Comparison of ENCODE assay signal across 22 cellular contexts in genomic region chr2:229591611-229592010, GRCh38.
DNase-seq lines count a peak whose midpoint lies in the region; ATAC-seq, FAIRE-seq and TF ChIP-seq lines count a peak whose summit lies in the region.
"Had no signal": no experiment of that assay in that cellular context is flagged by ENCODE, and none has a peak within 500 bp of the region (broad histone marks: within the 10 kb centered on the region; RNA-seq: fewer than 3 reads in every experiment).

No MANE protein-coding gene starts in this region.

- in situ Hi-C loops in G401 (cut with HindIII; ENCODE audit: low sequenced_read_pairs) = no loop called here
- in situ Hi-C loops in K562 (cut with MboI) = no loop called here

- WGBS in K562 (ENCODE audit: insufficient coverage, low coverage, missing lambda C conversion rate) = 0% methylated on average over 6 of the region's 9 CpGs
- 75% methylated on average over 8 of the region's 9 CpGs for WGBS in esophagus muscularis mucosa

- H3K27me3 ChIP-seq in K562 (ENCODE audit: control insufficient read depth in 2 of 2, insufficient read depth in 2 of 2, low read length in 2 of 2) (no peaks in the 10 kb centered on the region), neural cell (ENCODE audit: insufficient read depth, low read depth, low read length) (no peaks in the 10 kb centered on the region), esophagus muscularis mucosa (peaks cover 0 to 7% (median 0%) of the 10 kb centered on the region in 4 donors)
- H3K27me3 ChIP-seq: ascending aorta had no signal

- H3K36me3 ChIP-seq in K562 (ENCODE audit: control insufficient read depth, insufficient read depth, low read length) (no peaks in the 10 kb centered on the region), neural cell (ENCODE audit: insufficient read depth, low read length) (no peaks in the 10 kb centered on the region), esophagus muscularis mucosa (no peaks in the 10 kb centered on the region)
- H3K36me3 ChIP-seq: ascending aorta had no signal

- no peak overlapping the region for H3K27ac ChIP-seq in K562 (ENCODE audit: extremely low read depth, low read depth, low read length)
- H3K27ac ChIP-seq in neural cell (ENCODE audit: low read length) = peak overlapping the region; percentile 91
- H3K27ac ChIP-seq in esophagus muscularis mucosa (replicated peaks in 1 of 4) = no peak overlapping the region
- H3K27ac ChIP-seq: ascending aorta, KMS-11, psoas muscle had no signal

- H3K9me3 ChIP-seq in K562 (replicated peaks; ENCODE audit: control insufficient read depth, insufficient read depth, low read depth, low read length) = no peaks in the 10 kb centered on the region
- H3K9me3 ChIP-seq in neural cell (ENCODE audit: low read length) = no peaks in the 10 kb centered on the region
- no peaks in the 10 kb centered on the region for H3K9me3 ChIP-seq in esophagus muscularis mucosa
- H3K9me3 ChIP-seq: ascending aorta, psoas muscle had no signal

- H3K4me3 ChIP-seq in K562 = no peak overlapping the region
- H3K4me3 ChIP-seq in neural cell (ENCODE audit: low read length) = peak overlapping the region; percentile 56
- no peak overlapping the region for H3K4me3 ChIP-seq in esophagus muscularis mucosa
- H3K4me3 ChIP-seq: ascending aorta, psoas muscle had no signal

- H3K79me2 ChIP-seq in K562 (ENCODE audit: control insufficient read depth, insufficient read depth, low read length) (no peaks in the 10 kb centered on the region), neural cell (replicated peaks; ENCODE audit: insufficient read depth, low read length) (peaks cover 17% of the 10 kb centered on the region)

- FAIRE-seq in K562 (lab: Jason Lieb, UNC) = no peak
- FAIRE-seq: H54, small intestine had no signal

- intact Hi-C loops in K562 (cut with micrococcal nuclease) = no loop called here
- intact Hi-C loops in esophagus muscularis mucosa (cut with DNase I) = no loop called here

- no peak for TF ChIP-seq POLR2A in K562 (conservative IDR thresholded peaks at IDR 0.05)
- TF ChIP-seq POLR2A in esophagus muscularis mucosa (IDR thresholded peaks at IDR 0.05; ENCODE audit: low read depth) = no peak

- TF ChIP-seq CTCF in K562 (IDR thresholded peaks at IDR 0.05 in 2 of 3, conservative IDR thresholded peaks at IDR 0.05 in 1 of 3; ENCODE audit: insufficient read depth in 2 of 3, low read depth in 1 of 3, low read length in 3 of 3) (no peak), neural cell (IDR thresholded peaks at IDR 0.05; ENCODE audit: poor library complexity, severe bottlenecking) (no peak), esophagus muscularis mucosa (IDR thresholded peaks at IDR 0.05) (no peak)

- H3K9ac ChIP-seq in K562 (ENCODE audit: insufficient read depth in 1 of 2, low read depth in 2 of 2, low read length in 2 of 2) = no peak overlapping the region
- peak overlapping the region; percentile 64 for H3K9ac ChIP-seq in neural cell (ENCODE audit: low read length)
- H3K9ac ChIP-seq: KMS-11 had no signal

- TF ChIP-seq EP300 in K562 (IDR thresholded peaks at IDR 0.05; ENCODE audit: low read length) = no peak
- TF ChIP-seq EP300 in neural cell (conservative IDR thresholded peaks at IDR 0.05; ENCODE audit: poor library complexity, severe bottlenecking) = peak; percentile 93
- no peak for TF ChIP-seq EP300 in esophagus muscularis mucosa (IDR thresholded peaks at IDR 0.05)

- no peak for ATAC-seq in K562
- ATAC-seq in GM21526 (IDR thresholded peaks at IDR 0.05; ENCODE audit: low FRiP score, unreplicated experiment) = no peak
- ATAC-seq: left lobe of liver; natural killer cell treated with Interleukin-12 subunit alpha and Interleukin-12 subunit beta and Interleukin-15 and Interleukin-18, amount 100 ng/mL, for 72 hours; psoas muscle had no signal

- H3K9me1 ChIP-seq in K562 (ENCODE audit: control insufficient read depth, insufficient read depth, low read length) = no peaks in the 10 kb centered on the region

- CTCF ChIA-PET in K562 (lab: Yijun Ruan, JAX; ENCODE audit: low intra/inter-chr PET ratio) = no interaction called here

- no peak overlapping the region for H3K4me2 ChIP-seq in K562 (ENCODE audit: insufficient read depth, low read length)
- peak overlapping the region; percentile 80 for H3K4me2 ChIP-seq in neural cell (ENCODE audit: low read length)
- H3K4me2 ChIP-seq: KMS-11 had no signal

- H3F3A ChIP-seq in neural cell (ENCODE audit: insufficient read depth, low read length, poor library complexity, severe bottlenecking) = peaks cover 5% of the 10 kb centered on the region

- H2AFZ ChIP-seq in K562 (ENCODE audit: low read depth, low read length) (no peak overlapping the region), neural cell (ENCODE audit: low read depth, low read length) (no peak overlapping the region)

- TF ChIP-seq RAD21 in K562 (CRISPR knock-in tag; conservative IDR thresholded peaks at IDR 0.05 in 1 of 2, IDR thresholded peaks at IDR 0.05 in 1 of 2) (no peak), neural cell (conservative IDR thresholded peaks at IDR 0.05) (no peak)

- H3K4me1 ChIP-seq in K562 (replicated peaks in 1 of 2; ENCODE audit: control insufficient read depth in 2 of 2, insufficient read depth in 2 of 2, low read length in 2 of 2) (no peaks in the 10 kb centered on the region), esophagus muscularis mucosa (peaks cover 0 to 8% (median 4%) of the 10 kb centered on the region in 4 donors)
- H3K4me1 ChIP-seq: psoas muscle had no signal

- DNase-seq in G401 (ENCODE audit: low spot score) (peak; percentile 68), NCI-H1436 (lab: John Stamatoyannopoulos, UW) (peak; percentile 82), K562 (ENCODE audit: extremely low read depth in 1 of 4, low spot score in 3 of 4) (no peak), esophagus muscularis mucosa (ENCODE audit: extremely low spot score) (no peak), NCI-H2171 treated with DMSO at 0.1 percent for 48 hours (lab: John Stamatoyannopoulos, UW) (no peak), dermis blood vessel endothelial cell (no peak)
- DNase-seq: activated CD4-positive, alpha-beta T cell treated with anti-CD3 and anti-CD28 coated beads for 1 hour; activated naive CD4-positive, alpha-beta T cell treated with anti-CD3 and anti-CD28 coated beads, Interleukin-2, amount 50 U/mL, for 16 hours; activated T-cell treated with anti-CD3 and anti-CD28 coated beads, Interleukin-2, amount 50 U/mL, for 48 hours; endodermal cell; NCI-H1048; NCI-H446; psoas muscle; small intestine; stimulated activated CD4-positive, alpha-beta T cell treated with anti-CD3 and anti-CD28 coated beads, Interleukin-2, amount 100 ng/mL, for 48 hours had no signal

- POLR2A ChIA-PET in K562 (lab: Yijun Ruan, JAX) = no interaction called here

- no peaks in the 10 kb centered on the region for H3K9me2 ChIP-seq in neural cell (ENCODE audit: insufficient read depth, low read length)

- no peaks in the 10 kb centered on the region for H4K20me1 ChIP-seq in K562 (replicated peaks; ENCODE audit: control insufficient read depth, insufficient read depth, low read length)
- H4K20me1 ChIP-seq in neural cell (ENCODE audit: insufficient read depth) = no peaks in the 10 kb centered on the region

- BruUV-seq in K562 (replicated peaks; lab: Mats Ljungman, UMichigan) = no TSS peak

TF ChIP-seq in K562, 482 proteins besides CTCF, POLR2A, EP300 and RAD21:
- TF ChIP-seq MAX (CRISPR knock-in tag; IDR thresholded peaks at IDR 0.05) = no peak
- peak; percentile 49 for TF ChIP-seq RFX1 (IDR thresholded peaks at IDR 0.05)

TF ChIP-seq in neural cell, 6 proteins besides CTCF, POLR2A, EP300 and RAD21:
- TF ChIP-seq REST (IDR thresholded peaks at IDR 0.05; ENCODE audit: borderline replicate concordance) (peak; percentile 59), TAF1 (IDR thresholded peaks at IDR 0.05; ENCODE audit: low read depth) (peak; percentile 49), POLR2AphosphoS5 (IDR thresholded peaks at IDR 0.05) (peak; percentile 85), EZH2 (IDR thresholded peaks at IDR 0.05; ENCODE audit: borderline replicate concordance, insufficient read depth, low read length, poor library complexity, severe bottlenecking) (no peak), SMC3 (conservative IDR thresholded peaks at IDR 0.05; ENCODE audit: poor library complexity) (peak; percentile 47), MXI1 (conservative IDR thresholded peaks at IDR 0.05; ENCODE audit: poor library complexity, severe bottlenecking) (peak; percentile 57)

Comparison
In these comparisons a context has a peak if more than half of its experiments do, and no peak if none do; other contexts are left out.
1. DNase-seq: peak in G401 (single experiment) and NCI-H1436 (single experiment); none in K562 (0 of 4), esophagus muscularis mucosa (single experiment), NCI-H2171 treated with DMSO at 0.1 percent for 48 hours (single experiment) and dermis blood vessel endothelial cell (single experiment).